21 cellular contexts compared by ENCODE assay signal in the genomic region with DNA sequence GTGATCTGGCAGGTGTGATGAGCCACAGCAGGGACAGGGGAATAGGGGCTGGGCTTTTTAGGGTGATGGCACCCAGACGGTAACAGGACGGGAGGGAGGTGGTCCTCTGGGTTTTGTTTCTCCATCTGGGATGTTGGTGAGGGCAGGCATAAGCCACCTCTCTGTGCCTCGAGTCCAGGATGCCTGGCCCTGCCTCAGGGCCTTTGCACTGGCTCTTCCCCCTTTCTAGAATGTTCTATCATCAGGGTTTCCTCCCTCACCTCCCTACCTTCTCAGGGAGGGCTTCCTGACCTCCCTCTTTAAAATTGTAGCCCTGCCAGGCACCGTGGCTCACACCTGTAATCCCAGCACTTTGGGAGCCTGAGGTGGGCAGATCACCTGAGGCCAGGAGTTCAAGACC. TPM values are rescaled to one million over a fixed set of nuclear protein-coding genes. Genes with fewer than 3 reads are reported as not detected.
A peak's percentile ranks its signal among the peaks of the same experiment; 100 is the strongest.
DNase-seq lines count a peak whose midpoint lies in the region; ATAC-seq lines count a peak whose summit lies in the region.
"Had no signal": no experiment of that assay in that cellular context is flagged by ENCODE, and none has a peak within 500 bp of the region (broad histone marks: within the 10 kb centered on the region; RNA-seq: fewer than 3 reads in every experiment).

No MANE protein-coding gene starts in this region.

- H2BK120ac ChIP-seq in neuronal stem cell (ENCODE audit: low read depth, low read length) = peak overlapping the region; percentile 61

- POLR2A ChIA-PET in activated CD4-positive, alpha-beta memory T cell treated with anti-CD3 and anti-CD28 coated beads, Interleukin-2, amount 10 ng/mL, durations not matched to agents 7 days and 5 days (lab: Charles Lee) = no interaction called here

- H3K18ac ChIP-seq in neuronal stem cell (ENCODE audit: low read length) = peak overlapping the region; percentile 52

- no peak for ATAC-seq in central memory CD8-positive, alpha-beta T cell (replicated peaks; ENCODE audit: extremely low read depth, poor library complexity, severe bottlenecking)
- no peak for ATAC-seq in GM18520 (IDR thresholded peaks at IDR 0.05; ENCODE audit: unreplicated experiment)
- ATAC-seq: HCT116, PC-3 had no signal

- no peak overlapping the region for H3K4ac ChIP-seq in neuronal stem cell (ENCODE audit: low read length)

- H3K9me3 Mint-ChIP-seq in central memory CD8-positive, alpha-beta T cell = no peaks in the 10 kb centered on the region
- no peaks in the 10 kb centered on the region for H3K9me3 Mint-ChIP-seq in activated CD4-positive, alpha-beta memory T cell treated with anti-CD3 and anti-CD28 coated beads, Interleukin-2, amount 10 ng/mL, durations not matched to agents 7 days and 5 days
- H3K9me3 Mint-ChIP-seq: CD4-positive, CD25-positive, alpha-beta regulatory T cell had no signal

- H4K8ac ChIP-seq in neuronal stem cell (ENCODE audit: low read depth, low read length) = no peak overlapping the region

- peaks cover 8% of the 10 kb centered on the region for H3K36me3 Mint-ChIP-seq in central memory CD8-positive, alpha-beta T cell (ENCODE audit: insufficient read depth)
- H3K36me3 Mint-ChIP-seq in activated CD4-positive, alpha-beta memory T cell treated with anti-CD3 and anti-CD28 coated beads, Interleukin-2, amount 10 ng/mL, durations not matched to agents 7 days and 5 days (ENCODE audit: low read depth) = no peaks in the 10 kb centered on the region

- peak overlapping the region in 6 of 11 experiments; percentile 18 to 45 (median 42); a peak in 6 of 22 replicates for H3K9ac ChIP-seq in BLaER1 treated with 17β-estradiol and CSF1 and Interleukin-3, amounts not matched to agents 10 nM and 100 nM
- H3K9ac ChIP-seq in neuronal stem cell (ENCODE audit: low read depth, low read length, poor library complexity) = no peak overlapping the region
- H3K9ac ChIP-seq: SK-N-SH had no signal

- H3K27ac Mint-ChIP-seq in central memory CD8-positive, alpha-beta T cell (ENCODE audit: low read depth) = peak overlapping the region; percentile 51
- no peak overlapping the region for H3K27ac Mint-ChIP-seq in activated CD4-positive, alpha-beta memory T cell treated with anti-CD3 and anti-CD28 coated beads, Interleukin-2, amount 10 ng/mL, durations not matched to agents 7 days and 5 days

- peak overlapping the region in 1 of 10 experiments; percentile 23; a peak in 1 of 20 replicates for H3K4me3 ChIP-seq in BLaER1 treated with 17β-estradiol and CSF1 and Interleukin-3, amounts not matched to agents 10 nM and 100 nM
- H3K4me3 ChIP-seq in neuronal stem cell (ENCODE audit: low read length in 2 of 2) = no peak overlapping the region

- no peak overlapping the region for H4K91ac ChIP-seq in neuronal stem cell (ENCODE audit: low read depth, low read length, poor library complexity)

- peaks cover 34% of the 10 kb centered on the region for H3K4me1 Mint-ChIP-seq in central memory CD8-positive, alpha-beta T cell
- H3K4me1 Mint-ChIP-seq in activated CD4-positive, alpha-beta memory T cell treated with anti-CD3 and anti-CD28 coated beads, Interleukin-2, amount 10 ng/mL, durations not matched to agents 7 days and 5 days = peaks cover 16% of the 10 kb centered on the region

- no peaks in the 10 kb centered on the region for H3K27me3 ChIP-seq in BLaER1 treated with 17β-estradiol and CSF1 and Interleukin-3, amounts not matched to agents 10 nM and 100 nM
- no peaks in the 10 kb centered on the region for H3K27me3 ChIP-seq in neuronal stem cell (ENCODE audit: control insufficient read depth in 3 of 3, insufficient read depth in 3 of 3, low read depth in 1 of 3, low read length in 3 of 3)

- H2BK5ac ChIP-seq in neuronal stem cell (ENCODE audit: low read length) = peak overlapping the region; percentile 66

- H3K4me1 ChIP-seq in BLaER1 treated with 17β-estradiol and CSF1 and Interleukin-3, amounts not matched to agents 10 nM and 100 nM = peaks cover 33 to 68% (median 60%) of the 10 kb centered on the region in 10 experiments
- H3K4me1 ChIP-seq in neuronal stem cell (ENCODE audit: control insufficient read depth in 2 of 2, insufficient read depth in 1 of 2, low read depth in 1 of 2, low read length in 2 of 2) = peaks cover 0 to 2% of the 10 kb centered on the region in 2 donors

- peaks cover 0 to 21% (median 3%) of the 10 kb centered on the region in 11 experiments; a peak in 9 of 22 replicates for H3K36me3 ChIP-seq in BLaER1 treated with 17β-estradiol and CSF1 and Interleukin-3, amounts not matched to agents 10 nM and 100 nM
- H3K36me3 ChIP-seq in neuronal stem cell (replicated peaks in 1 of 2; ENCODE audit: control insufficient read depth in 2 of 2, insufficient read depth in 2 of 2, low read length in 2 of 2) = peaks cover 9 to 12% of the 10 kb centered on the region in 2 donors

- no peaks in the 10 kb centered on the region for H3K27me3 Mint-ChIP-seq in central memory CD8-positive, alpha-beta T cell
- H3K27me3 Mint-ChIP-seq in activated CD4-positive, alpha-beta memory T cell treated with anti-CD3 and anti-CD28 coated beads, Interleukin-2, amount 10 ng/mL, durations not matched to agents 7 days and 5 days = no peaks in the 10 kb centered on the region
- H3K27me3 Mint-ChIP-seq: CD4-positive, CD25-positive, alpha-beta regulatory T cell had no signal

- H3K9me3 ChIP-seq in BLaER1 treated with 17β-estradiol and CSF1 and Interleukin-3, amounts not matched to agents 10 nM and 100 nM (replicated peaks in 1 of 11) = no peaks in the 10 kb centered on the region
- no peaks in the 10 kb centered on the region for H3K9me3 ChIP-seq in neuronal stem cell (replicated peaks in 1 of 2; ENCODE audit: control insufficient read depth in 2 of 2, insufficient read depth in 1 of 2, low read depth in 1 of 2, low read length in 2 of 2)
- H3K9me3 ChIP-seq: Caco-2, SK-N-SH had no signal

- H2AK5ac ChIP-seq in neuronal stem cell (ENCODE audit: low read depth, low read length) = no peak overlapping the region

- H3K27ac ChIP-seq in BLaER1 treated with 17β-estradiol and CSF1 and Interleukin-3, amounts not matched to agents 10 nM and 100 nM = peak overlapping the region in 7 of 11 experiments; percentile 21 to 63 (median 47); a peak in 11 of 22 replicates
- H3K27ac ChIP-seq in neuronal stem cell (replicated peaks; ENCODE audit: low read length) = no peak overlapping the region

- no peak overlapping the region for H2BK15ac ChIP-seq in neuronal stem cell (ENCODE audit: low read length)

- H3K4me3 Mint-ChIP-seq in central memory CD8-positive, alpha-beta T cell = no peak overlapping the region
- no peak overlapping the region for H3K4me3 Mint-ChIP-seq in activated CD4-positive, alpha-beta memory T cell treated with anti-CD3 and anti-CD28 coated beads, Interleukin-2, amount 10 ng/mL, durations not matched to agents 7 days and 5 days
- H3K4me3 Mint-ChIP-seq: CD4-positive, CD25-positive, alpha-beta regulatory T cell had no signal

- H3K4me2 ChIP-seq in BLaER1 treated with 17β-estradiol and CSF1 and Interleukin-3, amounts not matched to agents 10 nM and 100 nM = peak overlapping the region in 10 of 11 experiments; percentile 40 to 97 (median 79); a peak in 18 of 22 replicates
- H3K4me2 ChIP-seq in neuronal stem cell (ENCODE audit: insufficient read depth, low read length, poor library complexity, severe bottlenecking) = no peak overlapping the region
- H3K4me2 ChIP-seq: SK-N-SH had no signal

- H2AFZ ChIP-seq in neuronal stem cell (ENCODE audit: low read length) = no peak overlapping the region

- DNase-seq in GM03348 (ENCODE audit: low spot score) (peak; percentile 2), neuronal stem cell (ENCODE audit: low spot score) (no peak), NCI-H748 (lab: John Stamatoyannopoulos, UW; ENCODE audit: unreplicated experiment) (no peak)
- DNase-seq in central memory CD8-positive, alpha-beta T cell (ENCODE audit: low spot score in 2 of 2) = no peak
- no peak for DNase-seq in activated CD4-positive, alpha-beta memory T cell treated with anti-CD3 and anti-CD28 coated beads, Interleukin-2, amount 10 ng/mL, durations not matched to agents 7 days and 5 days
- DNase-seq: ACHN; Caco-2; CD4-positive, CD25-positive, alpha-beta regulatory T cell; GDM1; GOT3; KG1; MV-4-11; NCI-H1694 treated with DMSO at 0.1 percent for 48 hours; NCI-H82; PC-3; RPMI8226; SHP77 treated with DMSO at 0.1 percent for 48 hours; SK-N-SH had no signal

- H3K23ac ChIP-seq in neuronal stem cell (ENCODE audit: low read depth, low read length, poor library complexity) = no peak overlapping the region

- peak overlapping the region; percentile 94 for H3K14ac ChIP-seq in neuronal stem cell (ENCODE audit: low read length)

- H3K79me1 ChIP-seq in neuronal stem cell (ENCODE audit: low read depth, low read length) = peaks cover 18% of the 10 kb centered on the region

- CTCF ChIA-PET in activated CD4-positive, alpha-beta memory T cell treated with anti-CD3 and anti-CD28 coated beads, Interleukin-2, amount 10 ng/mL, durations not matched to agents 7 days and 5 days (lab: Charles Lee) = no interaction called here

- WGBS in neuronal stem cell (ENCODE audit: extremely low coverage in 2 of 2, insufficient read length in 2 of 2, insufficient replicate concordance in 1 of 2), 2 donors = no CpG with 5 or more reads among the region's 4 CpGs

- peaks cover 6 to 69% (median 42%) of the 10 kb centered on the region in 11 experiments; a peak in 13 of 22 replicates for H4K20me1 ChIP-seq in BLaER1 treated with 17β-estradiol and CSF1 and Interleukin-3, amounts not matched to agents 10 nM and 100 nM

- H2BK12ac ChIP-seq in neuronal stem cell (ENCODE audit: low read length) = no peak overlapping the region

RNA-seq across cellular contexts. Expression of a gene that starts 6.6 kb away (rescaled TPM):
- 65.3 TPM for polyA plus RNA-seq in neuronal stem cell (2013, experiment 1 of 2)
- 62.5 TPM for polyA plus RNA-seq in neuronal stem cell (2013, experiment 2 of 2)
- 10 to 100 TPM; 23.2 TPM for total RNA-seq in activated CD4-positive, alpha-beta memory T cell treated with anti-CD3 and anti-CD28 coated beads, Interleukin-2, amount 10 ng/mL, durations not matched to agents 7 days and 5 days
